8 cellular contexts compared by ENCODE assay signal in the genomic region with DNA sequence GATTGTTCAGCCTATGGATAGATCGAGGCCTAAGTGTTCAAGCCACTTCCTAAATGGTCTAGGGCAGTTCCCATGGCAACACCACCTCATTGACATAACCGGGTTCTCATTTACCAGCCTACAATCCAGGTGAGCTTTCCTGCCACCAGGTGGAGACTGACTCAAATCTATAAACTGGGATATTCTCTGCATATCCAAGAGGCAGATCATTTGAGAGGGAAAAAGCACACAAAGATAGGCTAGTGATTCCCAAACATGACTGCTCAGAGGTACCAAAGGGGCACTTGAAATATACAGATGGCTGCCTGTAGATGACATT.
DNase-seq lines count a peak whose midpoint lies in the region; ATAC-seq and TF ChIP-seq lines count a peak whose summit lies in the region.

No MANE protein-coding gene starts in this region.

- no peaks in the 10 kb centered on the region for H3K9me2 ChIP-seq in neural cell (ENCODE audit: insufficient read depth, low read length)

- H3K27me3 ChIP-seq in CD4-positive, alpha-beta T cell (ENCODE audit: control insufficient read depth, insufficient read depth, low read length), result no peaks in the 10 kb centered on the region
- H3K27me3 ChIP-seq in neural cell (ENCODE audit: insufficient read depth, low read depth, low read length), result no peaks in the 10 kb centered on the region

- no peak overlapping the region for H3K27ac Mint-ChIP-seq in CD4-positive, alpha-beta T cell

- H3K27me3 Mint-ChIP-seq in CD4-positive, alpha-beta T cell, result no peaks in the 10 kb centered on the region

- H2AFZ ChIP-seq in neural cell (ENCODE audit: low read depth, low read length), result no peak overlapping the region

- H3K27ac ChIP-seq in CD4-positive, alpha-beta T cell (ENCODE audit: low read depth, low read length), result no peak overlapping the region
- no peak overlapping the region for H3K27ac ChIP-seq in neural cell (ENCODE audit: low read length)

- H3K4me3 ChIP-seq in cardiac fibroblast (replicated peaks in 1 of 2; ENCODE audit: low read depth in 2 of 2, low read length in 2 of 2) (no peak overlapping the region), neural cell (ENCODE audit: low read length) (no peak overlapping the region)

- no peaks in the 10 kb centered on the region for H3K4me1 Mint-ChIP-seq in CD4-positive, alpha-beta T cell (ENCODE audit: low read depth)

- TF ChIP-seq EP300 in neural cell (conservative IDR thresholded peaks at IDR 0.05; ENCODE audit: poor library complexity, severe bottlenecking), result no peak

- TF ChIP-seq RAD21 in neural cell (conservative IDR thresholded peaks at IDR 0.05), result peak; percentile 98

- no peak for DNase-seq in CD4-positive, alpha-beta T cell
- peak; percentile 42 for DNase-seq in NCI-H2029 treated with DMSO at 0.1 percent for 48 hours (lab: John Stamatoyannopoulos, UW)
- DNase-seq in cardiac fibroblast (ENCODE audit: low read depth in 2 of 2), result peak; percentile 17 to 28

- POLR2A ChIA-PET in CD4-positive, alpha-beta T cell (lab: Charles Lee), result interaction anchor here (0.7 kb wide), 1 partner anchor 991 kb away, joined by 3 read pairs; no protein-coding TSS in a partner anchor

- no peaks in the 10 kb centered on the region for H3K36me3 ChIP-seq in neural cell (ENCODE audit: insufficient read depth, low read length)

- H3K36me3 Mint-ChIP-seq in CD4-positive, alpha-beta T cell (ENCODE audit: low read depth), result no peaks in the 10 kb centered on the region

- no peaks in the 10 kb centered on the region for H3F3A ChIP-seq in neural cell (ENCODE audit: insufficient read depth, low read length, poor library complexity, severe bottlenecking)

- H3K9ac ChIP-seq in neural cell (ENCODE audit: low read length), result no peak overlapping the region

- CTCF ChIA-PET in CD4-positive, alpha-beta T cell (lab: Charles Lee), result interaction anchor here (0.8 to 1.2 kb wide), 2 partner anchors 740 to 895 kb away, joined by 3 to 11 read pairs; no protein-coding TSS in a partner anchor

- no peaks in the 10 kb centered on the region for H4K20me1 ChIP-seq in neural cell (ENCODE audit: insufficient read depth)

- ATAC-seq in CD4-positive, alpha-beta T cell (ENCODE audit: poor library complexity), result no peak
- ATAC-seq in GM19351 (IDR thresholded peaks at IDR 0.05; ENCODE audit: unreplicated experiment) (peak; percentile 42), HG03108 (IDR thresholded peaks at IDR 0.05; ENCODE audit: unreplicated experiment) (no peak), HG03135 (IDR thresholded peaks at IDR 0.05; ENCODE audit: unreplicated experiment) (no peak), GM21825 (IDR thresholded peaks at IDR 0.05; ENCODE audit: unreplicated experiment) (no peak)

- no peak overlapping the region for H3K4me2 ChIP-seq in neural cell (ENCODE audit: low read length)

- intact Hi-C loops in CD4-positive, alpha-beta T cell (cut with DNase I, micrococcal nuclease), result loop anchor here (1.0 to 5.0 kb wide), 3 partner anchors 741 to 897 kb away; no protein-coding TSS in a partner anchor

- H3K9me3 Mint-ChIP-seq in CD4-positive, alpha-beta T cell, result no peaks in the 10 kb centered on the region

- peak; percentile 25 for TF ChIP-seq CTCF in CD4-positive, alpha-beta T cell (IDR thresholded peaks at IDR 0.05)
- no peak for TF ChIP-seq CTCF in cardiac fibroblast (IDR thresholded peaks at IDR 0.05; ENCODE audit: low read depth, low read length)
- peak; percentile 97 for TF ChIP-seq CTCF in neural cell (IDR thresholded peaks at IDR 0.05; ENCODE audit: poor library complexity, severe bottlenecking)

- no peak overlapping the region for H3K4me3 Mint-ChIP-seq in CD4-positive, alpha-beta T cell

- no peaks in the 10 kb centered on the region for H3K79me2 ChIP-seq in neural cell (replicated peaks; ENCODE audit: insufficient read depth, low read length)

- H3K9me3 ChIP-seq in CD4-positive, alpha-beta T cell (ENCODE audit: control insufficient read depth, low read length), result no peaks in the 10 kb centered on the region
- H3K9me3 ChIP-seq in neural cell (ENCODE audit: low read length), result no peaks in the 10 kb centered on the region

TF ChIP-seq in neural cell, 6 proteins besides CTCF, POLR2A, EP300 and RAD21:
- TF ChIP-seq POLR2AphosphoS5 (IDR thresholded peaks at IDR 0.05) (no peak), SMC3 (conservative IDR thresholded peaks at IDR 0.05; ENCODE audit: poor library complexity) (peak; percentile 99), MXI1 (conservative IDR thresholded peaks at IDR 0.05; ENCODE audit: poor library complexity, severe bottlenecking) (peak; percentile 26), TAF1 (IDR thresholded peaks at IDR 0.05; ENCODE audit: low read depth) (no peak), EZH2 (IDR thresholded peaks at IDR 0.05; ENCODE audit: borderline replicate concordance, insufficient read depth, low read length, poor library complexity, severe bottlenecking) (no peak)
- TF ChIP-seq, protein P1, sequence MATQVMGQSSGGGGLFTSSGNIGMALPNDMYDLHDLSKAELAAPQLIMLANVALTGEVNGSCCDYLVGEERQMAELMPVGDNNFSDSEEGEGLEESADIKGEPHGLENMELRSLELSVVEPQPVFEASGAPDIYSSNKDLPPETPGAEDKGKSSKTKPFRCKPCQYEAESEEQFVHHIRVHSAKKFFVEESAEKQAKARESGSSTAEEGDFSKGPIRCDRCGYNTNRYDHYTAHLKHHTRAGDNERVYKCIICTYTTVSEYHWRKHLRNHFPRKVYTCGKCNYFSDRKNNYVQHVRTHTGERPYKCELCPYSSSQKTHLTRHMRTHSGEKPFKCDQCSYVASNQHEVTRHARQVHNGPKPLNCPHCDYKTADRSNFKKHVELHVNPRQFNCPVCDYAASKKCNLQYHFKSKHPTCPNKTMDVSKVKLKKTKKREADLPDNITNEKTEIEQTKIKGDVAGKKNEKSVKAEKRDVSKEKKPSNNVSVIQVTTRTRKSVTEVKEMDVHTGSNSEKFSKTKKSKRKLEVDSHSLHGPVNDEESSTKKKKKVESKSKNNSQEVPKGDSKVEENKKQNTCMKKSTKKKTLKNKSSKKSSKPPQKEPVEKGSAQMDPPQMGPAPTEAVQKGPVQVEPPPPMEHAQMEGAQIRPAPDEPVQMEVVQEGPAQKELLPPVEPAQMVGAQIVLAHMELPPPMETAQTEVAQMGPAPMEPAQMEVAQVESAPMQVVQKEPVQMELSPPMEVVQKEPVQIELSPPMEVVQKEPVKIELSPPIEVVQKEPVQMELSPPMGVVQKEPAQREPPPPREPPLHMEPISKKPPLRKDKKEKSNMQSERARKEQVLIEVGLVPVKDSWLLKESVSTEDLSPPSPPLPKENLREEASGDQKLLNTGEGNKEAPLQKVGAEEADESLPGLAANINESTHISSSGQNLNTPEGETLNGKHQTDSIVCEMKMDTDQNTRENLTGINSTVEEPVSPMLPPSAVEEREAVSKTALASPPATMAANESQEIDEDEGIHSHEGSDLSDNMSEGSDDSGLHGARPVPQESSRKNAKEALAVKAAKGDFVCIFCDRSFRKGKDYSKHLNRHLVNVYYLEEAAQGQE (IDR thresholded peaks at IDR 0.05; ENCODE audit: borderline replicate concordance), result no peak

Comparison
In these comparisons a context has a peak if more than half of its experiments do, and no peak if none do; other contexts are left out.
1. DNase-seq: peak in NCI-H2029 treated with DMSO at 0.1 percent for 48 hours (single experiment) and cardiac fibroblast (2 of 2); none in CD4-positive, alpha-beta T cell (0 of 10).